Comparison of ENCODE assay signal across 8 cellular contexts in the genomic region with DNA sequence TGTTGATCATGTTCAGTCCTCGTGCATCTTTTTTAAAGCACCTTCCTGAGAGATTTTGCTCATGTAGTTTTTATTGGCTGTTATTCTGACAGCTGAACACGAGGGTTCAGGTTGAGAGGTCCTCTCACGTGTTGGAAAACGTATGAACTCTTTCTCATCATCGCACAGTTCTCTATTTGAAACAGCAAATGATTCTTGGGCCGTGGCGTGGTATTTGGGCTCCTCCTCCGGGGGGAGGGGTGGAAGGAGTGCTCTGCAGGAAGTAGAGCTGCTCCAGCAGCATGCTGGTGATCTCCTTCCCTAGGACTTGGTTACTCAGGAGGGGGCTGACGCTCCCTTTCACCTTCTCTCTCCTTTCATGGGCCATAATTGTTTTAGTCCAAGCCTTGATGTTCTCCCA.
DNase-seq lines count a peak whose midpoint lies in the region; ATAC-seq, FAIRE-seq and TF ChIP-seq lines count a peak whose summit lies in the region.

No MANE protein-coding gene starts in this region.

- 11% methylated on average over 9 of the region's 9 CpGs for WGBS in right lobe of liver (ENCODE audit: insufficient coverage, low coverage, low lambda C conversion rate, missing lambda C conversion rate)
- 16 to 22% methylated on average over 9 of the region's 9 CpGs for WGBS in aorta, 2 donors

- peaks cover 62% of the 10 kb centered on the region for H3K4me1 Mint-ChIP-seq in activated T-helper 2 cell treated with anti-CD3 and anti-CD28 coated beads, Interferon-gamma antibody, Interleukin-2, Interleukin-4, amounts not matched to agents 10 μg/mL and 5 μg/mL and 100 μg/mL, durations not matched to agents 14 hours and 24 hours and 36 hours (ENCODE audit: low read depth)

- TF ChIP-seq CTCF in right lobe of liver (IDR thresholded peaks at IDR 0.05), result no peak

- H3K9me3 Mint-ChIP-seq in activated T-helper 2 cell treated with anti-CD3 and anti-CD28 coated beads, Interferon-gamma antibody, Interleukin-2, Interleukin-4, amounts not matched to agents 10 μg/mL and 5 μg/mL and 100 μg/mL, durations not matched to agents 14 hours and 24 hours and 36 hours, result no peaks in the 10 kb centered on the region

- FAIRE-seq in frontal cortex (lab: Jason Lieb, UNC), result no peak

- ATAC-seq in GM19035 (IDR thresholded peaks at IDR 0.05; ENCODE audit: unreplicated experiment) (peak; percentile 63), HG03521 (IDR thresholded peaks at IDR 0.05; ENCODE audit: unreplicated experiment) (peak; percentile 49), right lobe of liver (peak; percentile 63 to 73 (median 70)), aorta (ENCODE audit: low FRiP score) (peak; percentile 63)

- H3K27me3 Mint-ChIP-seq in activated T-helper 2 cell treated with anti-CD3 and anti-CD28 coated beads, Interferon-gamma antibody, Interleukin-2, Interleukin-4, amounts not matched to agents 10 μg/mL and 5 μg/mL and 100 μg/mL, durations not matched to agents 14 hours and 24 hours and 36 hours (ENCODE audit: low read depth), result no peaks in the 10 kb centered on the region

- H3K4me3 ChIP-seq in right lobe of liver (no peak overlapping the region), aorta (ENCODE audit: low read length in 2 of 2) (no peak overlapping the region)

- H3K36me3 Mint-ChIP-seq in activated T-helper 2 cell treated with anti-CD3 and anti-CD28 coated beads, Interferon-gamma antibody, Interleukin-2, Interleukin-4, amounts not matched to agents 10 μg/mL and 5 μg/mL and 100 μg/mL, durations not matched to agents 14 hours and 24 hours and 36 hours (ENCODE audit: low read depth), result no peaks in the 10 kb centered on the region

- no peaks in the 10 kb centered on the region for H3K27me3 ChIP-seq in right lobe of liver
- H3K27me3 ChIP-seq in aorta (ENCODE audit: control insufficient read depth in 1 of 2, insufficient read depth in 2 of 2, low read length in 1 of 2), result no peaks in the 10 kb centered on the region

- no peaks in the 10 kb centered on the region for H3K9me3 ChIP-seq in right lobe of liver
- no peaks in the 10 kb centered on the region for H3K9me3 ChIP-seq in aorta (ENCODE audit: control insufficient read depth, low read length)

- H3K27ac ChIP-seq in right lobe of liver, result no peak overlapping the region
- no peak overlapping the region for H3K27ac ChIP-seq in aorta (ENCODE audit: low read depth in 1 of 2, low read length in 2 of 2)

- no peak overlapping the region for H3K4me3 Mint-ChIP-seq in activated T-helper 2 cell treated with anti-CD3 and anti-CD28 coated beads, Interferon-gamma antibody, Interleukin-2, Interleukin-4, amounts not matched to agents 10 μg/mL and 5 μg/mL and 100 μg/mL, durations not matched to agents 14 hours and 24 hours and 36 hours (ENCODE audit: low read depth)

- intact Hi-C loops in activated T-helper 2 cell treated with anti-CD3 and anti-CD28 coated beads, Interferon-gamma antibody, Interleukin-2, Interleukin-4, amounts not matched to agents 10 μg/mL and 5 μg/mL and 100 μg/mL, durations not matched to agents 14 hours and 24 hours and 36 hours (cut with micrococcal nuclease), result loop anchor here (2.0 to 5.0 kb wide), 2 partner anchors 18 to 51 kb away; no protein-coding TSS in a partner anchor
- intact Hi-C loops in right lobe of liver (cut with DNase I) (no loop called here), aorta (cut with DNase I) (no loop called here)

- peak overlapping the region; percentile 54 for H3K27ac Mint-ChIP-seq in activated T-helper 2 cell treated with anti-CD3 and anti-CD28 coated beads, Interferon-gamma antibody, Interleukin-2, Interleukin-4, amounts not matched to agents 10 μg/mL and 5 μg/mL and 100 μg/mL, durations not matched to agents 14 hours and 24 hours and 36 hours

- no peak for TF ChIP-seq POLR2A in right lobe of liver (IDR thresholded peaks at IDR 0.05)

- in situ Hi-C loops in ACHN (cut with HindIII; ENCODE audit: low pct_ligation_motif_present, low pct_unique_long_range_greater_than_20kb, low sequenced_read_pairs), result no loop called here

- DNase-seq in ACHN (peak; percentile 39), right lobe of liver (peak in 1 of 3 donors; percentile 57), aorta (peak in 1 of 2 donors; percentile 69), frontal cortex (ENCODE audit: low spot score in 2 of 2) (no peak)
- DNase-seq in activated T-helper 2 cell treated with anti-CD3 and anti-CD28 coated beads, Interferon-gamma antibody, Interleukin-2, Interleukin-4, amounts not matched to agents 10 μg/mL and 5 μg/mL and 100 μg/mL, durations not matched to agents 14 hours and 24 hours and 36 hours (ENCODE audit: low spot score), result peak; percentile 46
- DNase-seq in activated CD4-positive, CD25-positive, alpha-beta regulatory T cell (lab: John Stamatoyannopoulos, UW), result no peak

- H3K4me1 ChIP-seq in right lobe of liver (peaks cover 0 to 8% (median 4%) of the 10 kb centered on the region in 4 donors), aorta (ENCODE audit: control insufficient read depth in 1 of 2, insufficient read depth in 2 of 2, low read length in 2 of 2) (no peaks in the 10 kb centered on the region)

- H3K36me3 ChIP-seq in right lobe of liver (no peaks in the 10 kb centered on the region), aorta (ENCODE audit: control insufficient read depth in 1 of 2, insufficient read depth in 2 of 2, low read length in 1 of 2) (no peaks in the 10 kb centered on the region)

Comparison
In these comparisons a context has a peak if more than half of its experiments do, and no peak if none do; other contexts are left out.
1. DNase-seq: peak in ACHN (single experiment) and activated T-helper 2 cell treated with anti-CD3 and anti-CD28 coated beads, Interferon-gamma antibody, Interleukin-2, Interleukin-4, amounts not matched to agents 10 μg/mL and 5 μg/mL and 100 μg/mL, durations not matched to agents 14 hours and 24 hours and 36 hours (single experiment); none in activated CD4-positive, CD25-positive, alpha-beta regulatory T cell (0 of 4) and frontal cortex (0 of 2).
2. Peak in every context shown above with its lines, with median percentiles within 50 percentile points of each other: ATAC-seq.